1 cellular context compared by ENCODE assay signal in the genomic region with DNA sequence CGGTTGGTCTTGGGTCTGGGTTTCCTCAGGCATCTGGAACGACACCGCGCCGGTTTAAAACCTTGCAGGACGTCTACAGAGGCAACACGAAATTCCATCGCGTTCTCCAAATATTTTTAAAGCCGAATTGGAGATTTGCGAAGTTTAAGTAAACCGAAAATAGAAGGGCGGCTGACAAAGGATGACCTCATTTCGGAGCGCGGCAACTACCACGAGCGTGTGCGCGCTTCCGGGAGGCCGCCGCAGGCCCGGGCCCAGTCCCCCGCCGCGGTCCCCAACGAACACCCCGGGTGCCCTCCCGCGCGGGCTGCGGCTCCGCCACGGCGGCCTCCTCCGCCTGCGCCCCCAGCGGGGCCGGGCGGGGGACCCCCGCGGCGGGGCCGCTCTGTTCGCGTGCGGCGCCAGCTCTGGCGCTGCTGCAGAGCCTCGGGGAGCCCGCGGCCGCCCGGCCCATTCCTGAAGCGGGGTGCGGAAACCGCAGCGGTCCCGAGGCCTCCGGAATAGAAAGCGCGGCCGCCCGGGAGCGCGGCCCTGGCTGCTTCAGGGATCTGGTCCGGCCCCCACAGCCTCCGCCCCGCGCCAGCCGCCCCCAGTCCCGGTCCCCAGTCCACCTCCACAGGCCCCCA.
TF ChIP-seq lines count a peak whose summit lies in the region.

No MANE protein-coding gene starts in this region.

TF ChIP-seq in K562, 482 proteins besides CTCF, POLR2A, EP300 and RAD21 (continued from another document):
- TF ChIP-seq ZNF76 (CRISPR knock-in tag; IDR thresholded peaks at IDR 0.05; ENCODE audit: borderline replicate concordance) (no peak), HMGN3 (IDR thresholded peaks at IDR 0.05; ENCODE audit: borderline replicate concordance, extremely low read depth, insufficient read length, low read depth, low read length) (peak; percentile 81), GATAD2B (IDR thresholded peaks at IDR 0.05; ENCODE audit: borderline replicate concordance) (no peak), HDAC2 (IDR thresholded peaks at IDR 0.05) (no peak)
- TF ChIP-seq, protein P1, sequence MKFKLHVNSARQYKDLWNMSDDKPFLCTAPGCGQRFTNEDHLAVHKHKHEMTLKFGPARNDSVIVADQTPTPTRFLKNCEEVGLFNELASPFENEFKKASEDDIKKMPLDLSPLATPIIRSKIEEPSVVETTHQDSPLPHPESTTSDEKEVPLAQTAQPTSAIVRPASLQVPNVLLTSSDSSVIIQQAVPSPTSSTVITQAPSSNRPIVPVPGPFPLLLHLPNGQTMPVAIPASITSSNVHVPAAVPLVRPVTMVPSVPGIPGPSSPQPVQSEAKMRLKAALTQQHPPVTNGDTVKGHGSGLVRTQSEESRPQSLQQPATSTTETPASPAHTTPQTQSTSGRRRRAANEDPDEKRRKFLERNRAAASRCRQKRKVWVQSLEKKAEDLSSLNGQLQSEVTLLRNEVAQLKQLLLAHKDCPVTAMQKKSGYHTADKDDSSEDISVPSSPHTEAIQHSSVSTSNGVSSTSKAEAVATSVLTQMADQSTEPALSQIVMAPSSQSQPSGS (CRISPR knock-in tag; IDR thresholded peaks at IDR 0.05), result no peak
- TF ChIP-seq, protein P2, sequence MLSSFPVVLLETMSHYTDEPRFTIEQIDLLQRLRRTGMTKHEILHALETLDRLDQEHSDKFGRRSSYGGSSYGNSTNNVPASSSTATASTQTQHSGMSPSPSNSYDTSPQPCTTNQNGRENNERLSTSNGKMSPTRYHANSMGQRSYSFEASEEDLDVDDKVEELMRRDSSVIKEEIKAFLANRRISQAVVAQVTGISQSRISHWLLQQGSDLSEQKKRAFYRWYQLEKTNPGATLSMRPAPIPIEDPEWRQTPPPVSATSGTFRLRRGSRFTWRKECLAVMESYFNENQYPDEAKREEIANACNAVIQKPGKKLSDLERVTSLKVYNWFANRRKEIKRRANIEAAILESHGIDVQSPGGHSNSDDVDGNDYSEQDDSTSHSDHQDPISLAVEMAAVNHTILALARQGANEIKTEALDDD (IDR thresholded peaks at IDR 0.05), result no peak
- TF ChIP-seq, protein P3, sequence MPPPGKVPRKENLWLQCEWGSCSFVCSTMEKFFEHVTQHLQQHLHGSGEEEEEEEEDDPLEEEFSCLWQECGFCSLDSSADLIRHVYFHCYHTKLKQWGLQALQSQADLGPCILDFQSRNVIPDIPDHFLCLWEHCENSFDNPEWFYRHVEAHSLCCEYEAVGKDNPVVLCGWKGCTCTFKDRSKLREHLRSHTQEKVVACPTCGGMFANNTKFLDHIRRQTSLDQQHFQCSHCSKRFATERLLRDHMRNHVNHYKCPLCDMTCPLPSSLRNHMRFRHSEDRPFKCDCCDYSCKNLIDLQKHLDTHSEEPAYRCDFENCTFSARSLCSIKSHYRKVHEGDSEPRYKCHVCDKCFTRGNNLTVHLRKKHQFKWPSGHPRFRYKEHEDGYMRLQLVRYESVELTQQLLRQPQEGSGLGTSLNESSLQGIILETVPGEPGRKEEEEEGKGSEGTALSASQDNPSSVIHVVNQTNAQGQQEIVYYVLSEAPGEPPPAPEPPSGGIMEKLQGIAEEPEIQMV (tag; conservative IDR thresholded peaks at IDR 0.05; ENCODE audit: low read depth), result no peak
TF ChIP-seq in K562: peak in this region for 36.
